In genomic region chr1:192852548-192852947, GRCh38 we compare ENCODE assay signal across 6 cellular contexts.
"Had no signal": no experiment of that assay in that cellular context is flagged by ENCODE, and none has a peak within 500 bp of the region (broad histone marks: within the 10 kb centered on the region; RNA-seq: fewer than 3 reads in every experiment).

No MANE protein-coding gene starts in this region.

- ATAC-seq: GM23338, HepG2 had no signal

- H2AFZ ChIP-seq: GM23338 had no signal

- DNase-seq: H9, HCEC 1CT, KBM-7 had no signal

- H3K4me3 ChIP-seq: GM23338 had no signal

- H3K27ac ChIP-seq: HL-60 had no signal

- H3K4me2 ChIP-seq: GM23338 had no signal
